ENCODE assay signal across 22 cellular contexts in the genomic region with DNA sequence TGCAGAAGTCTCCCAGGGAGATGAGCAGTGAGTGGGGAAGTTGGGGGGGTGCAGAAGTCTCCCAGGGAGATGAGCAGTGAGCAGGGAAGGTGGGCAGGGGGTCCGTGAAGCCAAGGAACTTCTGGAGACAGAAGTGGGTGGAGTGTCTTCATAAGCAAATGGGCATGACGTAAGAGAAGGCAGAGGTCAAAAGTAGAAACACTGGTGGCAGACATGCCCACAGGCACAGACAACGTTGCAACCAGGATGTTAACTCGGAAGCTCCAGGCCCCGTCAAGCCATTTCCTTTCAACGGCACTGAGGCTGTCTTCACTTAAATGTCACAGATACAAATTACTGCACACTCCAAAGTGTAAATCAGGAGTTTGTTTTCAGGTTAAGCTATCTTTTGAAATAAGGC.
"Had no signal": no experiment of that assay in that cellular context is flagged by ENCODE, and none has a peak within 500 bp of the region (broad histone marks: within the 10 kb centered on the region; RNA-seq: fewer than 3 reads in every experiment).

No MANE protein-coding gene starts in this region.

- H3K27ac Mint-ChIP-seq: memory B cell; natural killer cell treated with Interleukin-12 subunit alpha and Interleukin-12 subunit beta and Interleukin-15 and Interleukin-18, amount 100 ng/mL, for 72 hours; stimulated activated memory B cell treated with anti-CD40 and anti-IgM and Interleukin-4, amounts not matched to agents 10 μg/mL and 1 μg/mL and 100 μg/mL, for 72 hours; stimulated activated naive CD8-positive, alpha-beta T cell treated with anti-CD3 and anti-CD28 coated beads, Interleukin-15, Interleukin-2, amounts not matched to agents 100 ng/mL and 50 ng/mL, for 24 hours had no signal

- H2AFZ ChIP-seq: parathyroid adenoma had no signal

- H3K36me3 Mint-ChIP-seq: natural killer cell treated with Interleukin-12 subunit alpha and Interleukin-12 subunit beta and Interleukin-15 and Interleukin-18, amount 100 ng/mL, for 72 hours; stimulated activated memory B cell treated with anti-CD40 and anti-IgM and Interleukin-4, amounts not matched to agents 10 μg/mL and 1 μg/mL and 100 μg/mL, for 72 hours had no signal

- H3K4me3 ChIP-seq: coronary artery, dorsolateral prefrontal cortex, left ventricle myocardium inferior, lower lobe of right lung, psoas muscle, spleen, tibial artery, upper lobe of left lung, uterus had no signal

- H3K9me3 ChIP-seq: left ventricle myocardium inferior, lower lobe of right lung, psoas muscle, tibial artery, upper lobe of left lung, uterus had no signal

- H3K4me3 Mint-ChIP-seq: memory B cell; natural killer cell treated with Interleukin-12 subunit alpha and Interleukin-12 subunit beta and Interleukin-15 and Interleukin-18, amount 100 ng/mL, for 72 hours; stimulated activated memory B cell treated with anti-CD40 and anti-IgM and Interleukin-4, amounts not matched to agents 10 μg/mL and 1 μg/mL and 100 μg/mL, for 72 hours; stimulated activated naive CD8-positive, alpha-beta T cell treated with anti-CD3 and anti-CD28 coated beads, Interleukin-15, Interleukin-2, amounts not matched to agents 100 ng/mL and 50 ng/mL, for 24 hours had no signal

- ATAC-seq: lower lobe of right lung; natural killer cell treated with Interleukin-12 subunit alpha and Interleukin-12 subunit beta and Interleukin-15 and Interleukin-18, amount 100 ng/mL, for 72 hours; psoas muscle; sciatic nerve; stimulated activated memory B cell treated with anti-CD40 and anti-IgM and Interleukin-4, amounts not matched to agents 10 μg/mL and 1 μg/mL and 100 μg/mL, for 72 hours had no signal

- H3K36me3 ChIP-seq: left ventricle myocardium inferior, lower lobe of right lung, spleen, tibial artery, upper lobe of left lung, uterus had no signal

- H3K4me1 ChIP-seq: left ventricle myocardium inferior, lower lobe of right lung, parathyroid adenoma, psoas muscle, spleen, tibial artery, upper lobe of left lung, uterus had no signal

- H3K79me2 ChIP-seq: parathyroid adenoma had no signal

- H3K27me3 ChIP-seq: upper lobe of left lung, uterus had no signal

- H3K27ac ChIP-seq: coronary artery, dorsolateral prefrontal cortex, left ventricle myocardium inferior, lower lobe of right lung, parathyroid adenoma, psoas muscle, spleen, tibial artery, upper lobe of left lung, uterus had no signal

- H3K9me3 Mint-ChIP-seq: memory B cell; natural killer cell treated with Interleukin-12 subunit alpha and Interleukin-12 subunit beta and Interleukin-15 and Interleukin-18, amount 100 ng/mL, for 72 hours; stimulated activated memory B cell treated with anti-CD40 and anti-IgM and Interleukin-4, amounts not matched to agents 10 μg/mL and 1 μg/mL and 100 μg/mL, for 72 hours; stimulated activated naive CD8-positive, alpha-beta T cell treated with anti-CD3 and anti-CD28 coated beads, Interleukin-15, Interleukin-2, amounts not matched to agents 100 ng/mL and 50 ng/mL, for 24 hours had no signal

- DNase-seq: dorsolateral prefrontal cortex; effector CD8-positive, alpha-beta T cell; islet precursor cell; left ventricle myocardium inferior; lower lobe of right lung; midbrain; psoas muscle; retina; spleen; stimulated activated CD4-positive, alpha-beta T cell treated with anti-CD3 and anti-CD28 coated beads, Interleukin-15, amount 100 ng/mL, for 24 hours; stimulated activated CD4-positive, alpha-beta T cell treated with anti-CD3 and anti-CD28 coated beads, Interleukin-1b, Interleukin-23, amount 100 ng/mL, for 48 hours; stimulated activated CD4-positive, alpha-beta T cell treated with anti-CD3 and anti-CD28 coated beads, Interleukin-4, amount 100 ng/mL, for 24 hours; tibial artery; upper lobe of left lung; uterus had no signal

- H3K9ac ChIP-seq: parathyroid adenoma had no signal
